In genomic region chr10:3946234-3947229, GRCh38 we compare ENCODE assay signal across 10 cellular contexts.
DNase-seq lines count a peak whose midpoint lies in the region; ATAC-seq, FAIRE-seq and TF ChIP-seq lines count a peak whose summit lies in the region.
"Had no signal": no experiment of that assay in that cellular context is flagged by ENCODE, and none has a peak within 500 bp of the region (broad histone marks: within the 10 kb centered on the region; RNA-seq: fewer than 3 reads in every experiment).

No MANE protein-coding gene starts in this region.

- no peaks in the 10 kb centered on the region for H3K36me3 ChIP-seq in right atrium auricular region
- H3K36me3 ChIP-seq in left ventricle myocardium inferior = no peaks in the 10 kb centered on the region
- H3K36me3 ChIP-seq in astrocyte (ENCODE audit: insufficient read depth, low read length) = no peaks in the 10 kb centered on the region
- H3K36me3 ChIP-seq in mucosa of descending colon (ENCODE audit: low read depth) = no peaks in the 10 kb centered on the region
- no peaks in the 10 kb centered on the region for H3K36me3 ChIP-seq in thyroid gland
- H3K36me3 ChIP-seq: BE2C, tibial nerve had no signal

- DNase-seq in right atrium auricular region (ENCODE audit: low spot score) (peak; percentile 13), left ventricle myocardium inferior (no peak), astrocyte (ENCODE audit: low read depth) (no peak), mucosa of descending colon (no peak), hepatic stellate cell (ENCODE audit: low spot score) (no peak), activated gamma-delta T cell treated with Interleukin-2 at 50 U/mL for 16 hours (no peak), NCI-H82 (lab: John Stamatoyannopoulos, UW) (no peak), thyroid gland (no peak)
- DNase-seq: BE2C had no signal

- H3K9me3 Mint-ChIP-seq in astrocyte (ENCODE audit: unreplicated experiment) = peaks cover 4% of the 10 kb centered on the region

- H3K27ac ChIP-seq in right atrium auricular region (peak overlapping the region in 1 of 2 donors; percentile 48), left ventricle myocardium inferior (replicated peaks) (no peak overlapping the region), astrocyte (ENCODE audit: low read depth, low read length) (peak overlapping the region; percentile 63), thyroid gland (no peak overlapping the region)
- H3K27ac ChIP-seq: tibial nerve had no signal

- no peaks in the 10 kb centered on the region for H3K27me3 ChIP-seq in right atrium auricular region
- H3K27me3 ChIP-seq in left ventricle myocardium inferior (ENCODE audit: low read depth) = no peaks in the 10 kb centered on the region
- no peaks in the 10 kb centered on the region for H3K27me3 ChIP-seq in astrocyte (ENCODE audit: insufficient read depth, low read length)
- H3K27me3 ChIP-seq in thyroid gland = no peaks in the 10 kb centered on the region
- H3K27me3 ChIP-seq: BE2C, tibial nerve had no signal

- no peaks in the 10 kb centered on the region for H3K36me3 Mint-ChIP-seq in astrocyte (ENCODE audit: low read depth, unreplicated experiment)

- peaks cover 35% of the 10 kb centered on the region for H3K4me1 Mint-ChIP-seq in astrocyte (ENCODE audit: low read depth, unreplicated experiment)

- no peak overlapping the region for H3K4me3 Mint-ChIP-seq in astrocyte (ENCODE audit: unreplicated experiment)

- FAIRE-seq in astrocyte (lab: Jason Lieb, UNC) = no peak

- H3K79me2 ChIP-seq in astrocyte (ENCODE audit: insufficient read depth, low read length) = no peaks in the 10 kb centered on the region

- H3K4me2 ChIP-seq in astrocyte (ENCODE audit: low read length) = peak overlapping the region; percentile 66

- H3K4me1 ChIP-seq in right atrium auricular region (peaks cover 0 to 10% of the 10 kb centered on the region in 2 donors), left ventricle myocardium inferior (peaks cover 5% of the 10 kb centered on the region), astrocyte (ENCODE audit: insufficient read depth, low read length) (peaks cover 22% of the 10 kb centered on the region), mucosa of descending colon (ENCODE audit: low read depth) (peaks cover 7% of the 10 kb centered on the region), thyroid gland (no peaks in the 10 kb centered on the region)
- H3K4me1 ChIP-seq: BE2C had no signal

- H2AFZ ChIP-seq in astrocyte (ENCODE audit: low read depth, low read length) = no peak overlapping the region

- H4K20me1 ChIP-seq in astrocyte (ENCODE audit: insufficient read depth, low read length) = no peaks in the 10 kb centered on the region

- H3K27me3 Mint-ChIP-seq in astrocyte (ENCODE audit: low read depth, unreplicated experiment) = no peaks in the 10 kb centered on the region

- intact Hi-C loops in left ventricle myocardium inferior (cut with micrococcal nuclease) = no loop called here
- intact Hi-C loops in mucosa of descending colon (cut with DNase I, micrococcal nuclease) = no loop called here
- intact Hi-C loops in thyroid gland (cut with DNase I) = no loop called here

- peak overlapping the region; percentile 61 for H3K9ac ChIP-seq in astrocyte (ENCODE audit: low read length)

- H3K27ac Mint-ChIP-seq in astrocyte (ENCODE audit: unreplicated experiment) = peak overlapping the region; percentile 78

- no peaks in the 10 kb centered on the region for H3K9me3 ChIP-seq in right atrium auricular region
- H3K9me3 ChIP-seq in left ventricle myocardium inferior (replicated peaks) = peaks cover 6% of the 10 kb centered on the region
- no peaks in the 10 kb centered on the region for H3K9me3 ChIP-seq in astrocyte (ENCODE audit: insufficient read depth, low read depth, low read length)
- H3K9me3 ChIP-seq in mucosa of descending colon = no peaks in the 10 kb centered on the region
- no peaks in the 10 kb centered on the region for H3K9me3 ChIP-seq in thyroid gland
- H3K9me3 ChIP-seq: BE2C had no signal

- H3K4me3 ChIP-seq in right atrium auricular region (no peak overlapping the region), left ventricle myocardium inferior (no peak overlapping the region), astrocyte (ENCODE audit: insufficient read depth, low read depth, low read length) (no peak overlapping the region), mucosa of descending colon (no peak overlapping the region), thyroid gland (replicated peaks in 1 of 3) (no peak overlapping the region)
- H3K4me3 ChIP-seq: tibial nerve had no signal

- TF ChIP-seq POLR2A in thyroid gland (IDR thresholded peaks at IDR 0.05) = no peak

- 80 to 83% methylated on average over 9 of the region's 9 CpGs for WGBS in thyroid gland, 2 donors

- TF ChIP-seq CTCF in right atrium auricular region (IDR thresholded peaks at IDR 0.05) (no peak), left ventricle myocardium inferior (IDR thresholded peaks at IDR 0.05; ENCODE audit: borderline replicate concordance) (no peak), astrocyte (IDR thresholded peaks at IDR 0.05; ENCODE audit: insufficient read depth, low read depth, low read length) (no peak), mucosa of descending colon (IDR thresholded peaks at IDR 0.05) (no peak), thyroid gland (IDR thresholded peaks at IDR 0.05) (no peak)

- peak; percentile 19 for ATAC-seq in mucosa of descending colon
